31 cellular contexts compared by ENCODE assay signal in genomic region chr4:87930629-87931028, GRCh38. TPM values are rescaled to one million over a fixed set of nuclear protein-coding genes. Genes with fewer than 3 reads are reported as not detected.
"Had no signal": no experiment of that assay in that cellular context is flagged by ENCODE, and none has a peak within 500 bp of the region (broad histone marks: within the 10 kb centered on the region; RNA-seq: fewer than 3 reads in every experiment).

No MANE protein-coding gene starts in this region.

- H3K4me3 ChIP-seq: neural progenitor cell, ovary, psoas muscle, skin epidermis, smooth muscle cell, spleen, suprapubic skin, testis, tibial artery, transverse colon, upper lobe of right lung, uterus had no signal

- H3K9me3 Mint-ChIP-seq: stimulated activated naive CD8-positive, alpha-beta T cell treated with anti-CD3 and anti-CD28 coated beads, Interleukin-15, amount 100 ng/mL, for 72 hours had no signal

- H3K4me3 Mint-ChIP-seq: natural killer cell; nephron; neural progenitor cell; stimulated activated memory B cell treated with anti-CD40 and anti-IgM and Interleukin-4, amounts not matched to agents 10 μg/mL and 1 μg/mL and 100 μg/mL, for 72 hours; stimulated activated naive CD8-positive, alpha-beta T cell treated with anti-CD3 and anti-CD28 coated beads, Interleukin-15, amount 100 ng/mL, for 72 hours; type B pancreatic cell had no signal

- H3K27ac Mint-ChIP-seq: natural killer cell; nephron; neural progenitor cell; progenitor cell of endocrine pancreas; stimulated activated memory B cell treated with anti-CD40 and anti-IgM and Interleukin-4, amounts not matched to agents 10 μg/mL and 1 μg/mL and 100 μg/mL, for 72 hours; stimulated activated naive CD8-positive, alpha-beta T cell treated with anti-CD3 and anti-CD28 coated beads, Interleukin-15, amount 100 ng/mL, for 72 hours; type B pancreatic cell had no signal

- H3K27me3 ChIP-seq: neural progenitor cell, ovary, spleen, suprapubic skin, testis, tibial artery, transverse colon, upper lobe of right lung, uterus had no signal

- H3K4me1 ChIP-seq: neural progenitor cell, parathyroid adenoma, psoas muscle, spleen, suprapubic skin, testis, tibial artery, transverse colon, upper lobe of right lung, uterus had no signal

- H3K9ac ChIP-seq: neural progenitor cell, parathyroid adenoma had no signal

- H3K4me1 Mint-ChIP-seq: nephron; neural progenitor cell; stimulated activated memory B cell treated with anti-CD40 and anti-IgM and Interleukin-4, amounts not matched to agents 10 μg/mL and 1 μg/mL and 100 μg/mL, for 72 hours; stimulated activated naive CD8-positive, alpha-beta T cell treated with anti-CD3 and anti-CD28 coated beads, Interleukin-15, amount 100 ng/mL, for 72 hours had no signal

- H3K36me3 Mint-ChIP-seq: neural progenitor cell; stimulated activated memory B cell treated with anti-CD40 and anti-IgM and Interleukin-4, amounts not matched to agents 10 μg/mL and 1 μg/mL and 100 μg/mL, for 72 hours; type B pancreatic cell had no signal

- H3K27ac ChIP-seq: neural progenitor cell, ovary, parathyroid adenoma, psoas muscle, skin epidermis, spleen, suprapubic skin, testis, tibial artery, transverse colon, upper lobe of right lung, uterus had no signal

- H3K36me3 ChIP-seq: neural progenitor cell, ovary, spleen, suprapubic skin, tibial artery, transverse colon, upper lobe of right lung, uterus had no signal

- H2AFZ ChIP-seq: neural progenitor cell, parathyroid adenoma had no signal

- DNase-seq: natural killer cell; occipital lobe; ovary; posterior cingulate gyrus; psoas muscle; right cardiac atrium; spleen; stimulated activated CD4-positive, alpha-beta T cell treated with anti-CD3 and anti-CD28 coated beads, Interleukin-12 subunit alpha, Interleukin-12 subunit beta, amount 100 ng/mL, for 4 hours; stimulated activated CD4-positive, alpha-beta T cell treated with anti-CD3 and anti-CD28 coated beads, Interleukin-1b, Interleukin-23, amount 100 ng/mL, for 48 hours; stimulated activated CD4-positive, alpha-beta T cell treated with anti-CD3 and anti-CD28 coated beads, Interleukin-4, amount 100 ng/mL, for 1 hour; stimulated activated CD4-positive, alpha-beta T cell treated with anti-CD3 and anti-CD28 coated beads, Interleukin-4, amount 100 ng/mL, for 4 hours; stimulated activated CD8-positive, alpha-beta memory T cell treated with anti-CD3 and anti-CD28 coated beads, Interleukin-4, amount 100 ng/mL, for 48 hours; stimulated activated naive CD4-positive, alpha-beta T cell; stimulated activated naive CD8-positive, alpha-beta T cell treated with anti-CD3 and anti-CD28 coated beads, Interleukin-15, amount 100 ng/mL, for 72 hours; stimulated activated naive CD8-positive, alpha-beta T cell treated with anti-CD3 and anti-CD28 coated beads, Interleukin-15, Interleukin-2, amounts not matched to agents 100 U/mL and 50 U/mL, for 24 hours; substantia nigra; testis; tibial artery; transverse colon; upper lobe of right lung; uterus had no signal

- H3K4me2 ChIP-seq: neural progenitor cell, smooth muscle cell had no signal

- H3K79me2 ChIP-seq: parathyroid adenoma had no signal

- H3K27me3 Mint-ChIP-seq: stimulated activated naive CD8-positive, alpha-beta T cell treated with anti-CD3 and anti-CD28 coated beads, Interleukin-15, amount 100 ng/mL, for 72 hours; type B pancreatic cell had no signal

- ATAC-seq: natural killer cell; psoas muscle; right cardiac atrium; sciatic nerve; stimulated activated memory B cell treated with anti-CD40 and anti-IgM and Interleukin-4, amounts not matched to agents 10 μg/mL and 1 μg/mL and 100 μg/mL, for 72 hours; stimulated activated naive CD8-positive, alpha-beta T cell treated with anti-CD3 and anti-CD28 coated beads, Interleukin-15, amount 100 ng/mL, for 72 hours; stimulated activated naive CD8-positive, alpha-beta T cell treated with anti-CD3 and anti-CD28 coated beads, Interleukin-15, Interleukin-2, amounts not matched to agents 100 U/mL and 50 U/mL, for 24 hours; upper lobe of right lung had no signal

- H3K9me3 ChIP-seq: ovary, testis, upper lobe of right lung, uterus had no signal

RNA-seq across cellular contexts. Expression of gene SPP1, which starts 44.9 kb away (rescaled TPM):
- total RNA-seq: natural killer cell had no signal
